8 cellular contexts compared by ENCODE assay signal in genomic region chr12:53561590-53561953, GRCh38. TPM values are rescaled to one million over a fixed set of nuclear protein-coding genes. Genes with fewer than 3 reads are reported as not detected.
DNase-seq lines count a peak whose midpoint lies in the region; ATAC-seq and TF ChIP-seq lines count a peak whose summit lies in the region.

No MANE protein-coding gene starts in this region.

- DNase-seq in EH (ENCODE audit: low read depth) = peak; percentile 92
- DNase-seq in NCI-H2029 treated with DMSO at 0.1 percent for 48 hours (lab: John Stamatoyannopoulos, UW) = peak; percentile 16
- DNase-seq in colonic mucosa = no peak
- peak; percentile 88 for DNase-seq in osteoblast (ENCODE audit: insufficient read length, low spot score, missing footprints)
- no peak for DNase-seq in coronary artery (ENCODE audit: low spot score)
- no peak for DNase-seq in HK-2 (ENCODE audit: unreplicated experiment)

- H3K4me1 ChIP-seq in colonic mucosa (no peaks in the 10 kb centered on the region), osteoblast (ENCODE audit: insufficient read depth, low read length) (peaks cover 46% of the 10 kb centered on the region)

- H3K4me3 ChIP-seq in colonic mucosa (no peak overlapping the region), osteoblast (ENCODE audit: insufficient read depth, low read length) (peak overlapping the region; percentile 32), coronary artery (no peak overlapping the region)

- no peak overlapping the region for H2AFZ ChIP-seq in osteoblast (ENCODE audit: low read length)

- peak overlapping the region; percentile 76 for H3K4me2 ChIP-seq in osteoblast (ENCODE audit: insufficient read depth, low read length)

- no peaks in the 10 kb centered on the region for H3K36me3 ChIP-seq in colonic mucosa
- no peaks in the 10 kb centered on the region for H3K36me3 ChIP-seq in osteoblast (ENCODE audit: insufficient read depth, low read length)

- intact Hi-C loops in colonic mucosa (cut with DNase I) = no loop called here

- H3K9me3 ChIP-seq in colonic mucosa = no peaks in the 10 kb centered on the region
- H3K9me3 ChIP-seq in osteoblast (ENCODE audit: low read depth, low read length) = no peaks in the 10 kb centered on the region

- H3K27ac ChIP-seq in colonic mucosa (peak overlapping the region; percentile 51), osteoblast (ENCODE audit: low read depth, low read length) (peak overlapping the region; percentile 80), coronary artery (peak overlapping the region in 1 of 2 donors; percentile 83)

- no peak overlapping the region for H3K9ac ChIP-seq in colonic mucosa (ENCODE audit: low read depth in 2 of 2, low read length in 2 of 2)

- H3K27me3 ChIP-seq in colonic mucosa (no peaks in the 10 kb centered on the region), osteoblast (ENCODE audit: insufficient read depth, low read length) (no peaks in the 10 kb centered on the region)

- ATAC-seq in GM21576 (IDR thresholded peaks at IDR 0.05; ENCODE audit: unreplicated experiment) (no peak), GM18907 (IDR thresholded peaks at IDR 0.05; ENCODE audit: unreplicated experiment) (no peak)

- peaks cover 23% of the 10 kb centered on the region for H3K79me2 ChIP-seq in osteoblast (ENCODE audit: insufficient read depth, low read length)

- TF ChIP-seq CTCF in colonic mucosa (IDR thresholded peaks at IDR 0.05) = no peak
- TF ChIP-seq CTCF in osteoblast (IDR thresholded peaks at IDR 0.05; ENCODE audit: extremely low read depth, low read depth, low read length) = no peak
- TF ChIP-seq CTCF in coronary artery (IDR thresholded peaks at IDR 0.05) = no peak

- no peaks in the 10 kb centered on the region for H4K20me1 ChIP-seq in osteoblast (ENCODE audit: insufficient read depth, low read length)

RNA-seq across cellular contexts. Expression of gene NPFF, which starts 54.3 kb away (rescaled TPM):
- total RNA-seq in colonic mucosa = not detected
- not detected in 2 replicates for total RNA-seq in osteoblast

Comparison
In these comparisons a context has a peak if more than half of its experiments do, and no peak if none do; other contexts are left out.
1. DNase-seq: peak in EH (single experiment), NCI-H2029 treated with DMSO at 0.1 percent for 48 hours (single experiment) and osteoblast (single experiment); none in colonic mucosa (single experiment), coronary artery (single experiment) and HK-2 (single experiment).